1 cellular context compared by ENCODE assay signal in the genomic region with DNA sequence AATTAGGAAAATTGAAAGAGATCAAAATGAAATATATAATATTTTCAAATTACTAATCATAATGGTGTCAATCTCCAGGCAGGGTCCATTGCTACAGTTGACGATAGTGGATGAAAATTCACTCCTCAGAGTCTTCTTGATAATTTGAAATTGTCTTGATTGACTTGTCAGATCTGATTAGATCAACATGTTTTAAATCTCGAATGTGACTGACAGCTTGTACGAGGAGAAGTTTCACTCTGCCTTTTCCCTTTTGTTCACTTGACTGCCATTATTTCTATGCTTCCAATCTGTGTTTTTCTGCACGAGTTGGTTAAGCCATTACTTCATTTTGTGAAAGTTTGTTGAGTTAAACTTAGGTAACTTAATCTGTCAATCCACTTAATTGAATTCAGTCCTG.
A peak's percentile ranks its signal among the peaks of the same experiment; 100 is the strongest.
TF ChIP-seq lines count a peak whose summit lies in the region.

No MANE protein-coding gene starts in this region.

TF ChIP-seq in K562, 482 proteins besides CTCF, POLR2A, EP300 and RAD21:
- TF ChIP-seq, protein P1, sequence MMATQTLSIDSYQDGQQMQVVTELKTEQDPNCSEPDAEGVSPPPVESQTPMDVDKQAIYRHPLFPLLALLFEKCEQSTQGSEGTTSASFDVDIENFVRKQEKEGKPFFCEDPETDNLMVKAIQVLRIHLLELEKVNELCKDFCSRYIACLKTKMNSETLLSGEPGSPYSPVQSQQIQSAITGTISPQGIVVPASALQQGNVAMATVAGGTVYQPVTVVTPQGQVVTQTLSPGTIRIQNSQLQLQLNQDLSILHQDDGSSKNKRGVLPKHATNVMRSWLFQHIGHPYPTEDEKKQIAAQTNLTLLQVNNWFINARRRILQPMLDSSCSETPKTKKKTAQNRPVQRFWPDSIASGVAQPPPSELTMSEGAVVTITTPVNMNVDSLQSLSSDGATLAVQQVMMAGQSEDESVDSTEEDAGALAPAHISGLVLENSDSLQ (IDR thresholded peaks at IDR 0.05) = peak; percentile 91
- peak; percentile 33 for TF ChIP-seq MEIS2 (IDR thresholded peaks at IDR 0.05; ENCODE audit: partially characterized antibody)
